ENCODE assay signal across 26 cellular contexts in genomic region chr2:209610631-209611030, GRCh38.
"Had no signal": no experiment of that assay in that cellular context is flagged by ENCODE, and none has a peak within 500 bp of the region (broad histone marks: within the 10 kb centered on the region; RNA-seq: fewer than 3 reads in every experiment).

No MANE protein-coding gene starts in this region.

- ATAC-seq: activated CD4-positive, alpha-beta T cell treated with anti-CD3 and anti-CD28 coated beads for 36 hours; activated CD8-positive, alpha-beta memory T cell treated with anti-CD3 and anti-CD28 coated beads, Interleukin-2, amount 10 ng/mL, durations not matched to agents 7 days and 5 days; activated CD8-positive, alpha-beta T cell treated with anti-CD3 and anti-CD28 coated beads, Interleukin-2, amount 10 ng/mL, durations not matched to agents 7 days and 5 days; activated naive CD8-positive, alpha-beta T cell treated with anti-CD3 and anti-CD28 coated beads, Interleukin-2, amount 50 U/mL, for 24 hours; body of pancreas had no signal

- DNase-seq: activated CD4-positive, alpha-beta memory T cell treated with anti-CD3 and anti-CD28 coated beads for 36 hours; activated CD4-positive, alpha-beta T cell treated with anti-CD3 and anti-CD28 coated beads for 36 hours; activated CD4-positive, alpha-beta T cell treated with anti-CD3 and anti-CD28 coated beads, Interleukin-2, amount 10 ng/mL, durations not matched to agents 24 days and 14 days; activated CD4-positive, CD25-positive, alpha-beta regulatory T cell; activated CD4-positive, CD25-positive, alpha-beta regulatory T cell treated with anti-CD3 and anti-CD28 coated beads, Interleukin-2, amount 50 U/mL, for 72 hours; activated CD8-positive, alpha-beta memory T cell treated with anti-CD3 and anti-CD28 coated beads, Interleukin-2, amount 10 ng/mL, durations not matched to agents 7 days and 5 days; activated CD8-positive, alpha-beta memory T cell treated with anti-CD3 and anti-CD28 coated beads, Interleukin-2, amount 50 U/mL, for 4 hours; activated CD8-positive, alpha-beta T cell treated with anti-CD3 and anti-CD28 coated beads, Interleukin-2, amount 10 ng/mL, durations not matched to agents 7 days and 5 days; activated effector memory CD4-positive, alpha-beta T cell treated with anti-CD3 and anti-CD28 coated beads, Interleukin-2, amount 50 U/mL, for 16 hours; activated naive CD4-positive, alpha-beta T cell treated with anti-CD3 and anti-CD28 coated beads for 36 hours; activated naive CD8-positive, alpha-beta T cell treated with anti-CD3 and anti-CD28 coated beads for 36 hours; activated naive CD8-positive, alpha-beta T cell treated with anti-CD3 and anti-CD28 coated beads, Interleukin-2, amount 50 U/mL, for 24 hours; activated T-cell treated with anti-CD3 and anti-CD28 coated beads, Interleukin-2, amount 50 U/mL, for 1 hour; activated T-cell treated with anti-CD3 and anti-CD28 coated beads, Interleukin-2, amount 50 U/mL, for 48 hours; adrenal gland; amygdala; aorta; body of pancreas; caudate nucleus; cerebellar nuclear complex; colonic mucosa; effector CD8-positive, alpha-beta T cell; esophagus squamous epithelium; head of caudate nucleus; hippocampal formation; T1000 had no signal
